In the genomic region with DNA sequence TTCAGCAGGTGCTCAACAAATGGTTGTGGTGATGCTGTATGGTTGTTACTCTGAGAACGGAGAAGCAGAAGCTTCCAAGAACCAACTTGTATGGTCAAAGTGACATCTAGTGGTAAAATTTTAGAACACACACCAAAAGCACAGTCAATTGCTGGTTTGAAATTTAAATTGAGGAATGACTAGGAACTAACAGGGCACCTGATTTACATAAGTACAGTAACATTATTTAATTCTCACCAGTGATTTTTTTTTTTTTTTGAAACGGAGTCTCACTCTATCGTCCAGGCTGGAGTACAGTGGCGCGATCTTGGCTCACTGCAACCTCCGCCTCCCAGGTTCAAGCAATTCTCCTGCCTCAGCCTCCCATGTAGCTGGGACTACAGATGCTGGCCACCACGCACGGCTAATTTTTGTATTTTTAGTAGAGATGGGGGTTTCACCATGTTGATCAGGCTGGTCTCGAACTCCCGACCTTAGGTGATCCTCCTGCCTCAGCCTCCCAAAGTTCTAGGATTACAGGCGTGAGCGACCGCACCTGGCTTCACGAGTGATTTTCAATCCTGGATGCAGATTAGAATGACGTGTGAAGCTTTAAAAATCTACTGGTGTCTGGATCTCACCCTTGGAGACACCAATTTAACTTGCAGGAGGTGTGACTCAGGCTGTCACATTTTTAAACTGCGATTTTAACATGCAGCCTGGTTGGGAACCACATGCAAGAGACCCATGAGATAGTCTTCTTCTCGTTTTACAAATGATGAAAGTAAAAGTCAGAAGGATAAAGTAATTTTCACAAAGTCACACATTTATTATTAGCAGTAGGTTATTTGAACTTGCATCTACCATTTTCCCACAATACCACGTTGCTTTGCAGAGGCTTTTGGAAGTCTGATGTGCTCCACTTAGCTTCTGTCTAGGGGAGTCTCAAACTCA, we compare ENCODE assay signal across 8 cellular contexts. TPM values are rescaled to one million over a fixed set of nuclear protein-coding genes. Genes with fewer than 3 reads are reported as not detected.
A peak's percentile ranks its signal among the peaks of the same experiment; 100 is the strongest.
DNase-seq lines count a peak whose midpoint lies in the region; ATAC-seq, FAIRE-seq and TF ChIP-seq lines count a peak whose summit lies in the region.

No MANE protein-coding gene starts in this region.

- peak; percentile 28 for DNase-seq in BE2C
- peak; percentile 41 for DNase-seq in GM19238 (ENCODE audit: insufficient read length, low spot score)
- peak; percentile 64 to 82 for DNase-seq in NCI-H2081 (lab: John Stamatoyannopoulos, UW)
- peak in 1 of 2 donors; percentile 66 for DNase-seq in frontal cortex (ENCODE audit: low spot score in 2 of 2)
- no peak for DNase-seq in posterior cingulate gyrus

- intact Hi-C loops in posterior cingulate gyrus (cut with DNase I) = loop anchor here (1.0 to 5.0 kb wide), 2 partner anchors 177 to 300 kb away; no protein-coding TSS in a partner anchor

- H3K4me3 ChIP-seq in BE2C (ENCODE audit: low read depth, low read length) (no peak overlapping the region), parathyroid adenoma (ENCODE audit: low read depth, low read length) (no peak overlapping the region)

- H3K9me3 ChIP-seq in BE2C = no peaks in the 10 kb centered on the region
- no peaks in the 10 kb centered on the region for H3K9me3 ChIP-seq in parathyroid adenoma (ENCODE audit: control insufficient read depth, low read length)

- H3K4me2 ChIP-seq in parathyroid adenoma (ENCODE audit: low read length) = no peak overlapping the region

- no peak overlapping the region for H3K9ac ChIP-seq in parathyroid adenoma

- TF ChIP-seq CTCF in BE2C (IDR thresholded peaks at IDR 0.05; ENCODE audit: low read depth, low read length) (peak; percentile 75), parathyroid adenoma (IDR thresholded peaks at IDR 0.05) (peak; percentile 74)

- H3K36me3 ChIP-seq in BE2C (no peaks in the 10 kb centered on the region), parathyroid adenoma (ENCODE audit: control insufficient read depth, insufficient read depth, low read length) (no peaks in the 10 kb centered on the region)

- no peak overlapping the region for H2AFZ ChIP-seq in parathyroid adenoma

- ATAC-seq in HG03460 (IDR thresholded peaks at IDR 0.05; ENCODE audit: unreplicated experiment) = no peak

- no peak overlapping the region for H3K27ac ChIP-seq in parathyroid adenoma

- H3K4me1 ChIP-seq in BE2C (peaks cover 10% of the 10 kb centered on the region), parathyroid adenoma (no peaks in the 10 kb centered on the region)

- FAIRE-seq in TTC549 (lab: Jason Lieb, UNC) = peak; percentile 81
- peak; percentile 51 for FAIRE-seq in frontal cortex (lab: Jason Lieb, UNC)

- H3K27me3 ChIP-seq in BE2C (no peaks in the 10 kb centered on the region), parathyroid adenoma (ENCODE audit: control insufficient read depth, insufficient read depth, low read length) (no peaks in the 10 kb centered on the region)

- no peaks in the 10 kb centered on the region for H3K79me2 ChIP-seq in parathyroid adenoma

RNA-seq across cellular contexts. Expression of a gene that starts 14.1 kb away (rescaled TPM):
- 66.6 TPM for polyA plus RNA-seq in BE2C (2012; ENCODE audit: insufficient read depth, insufficient read length, low read depth)
- total RNA-seq in frontal cortex = 13.5 TPM

RNA-seq across cellular contexts. Expression of a gene that starts 18.3 kb away (rescaled TPM):
- 17.7 TPM for polyA plus RNA-seq in BE2C (2012; ENCODE audit: insufficient read depth, insufficient read length, low read depth)
- 27.7 TPM for total RNA-seq in frontal cortex

Comparison
In these comparisons a context has a peak if more than half of its experiments do, and no peak if none do; other contexts are left out.
1. DNase-seq: peak in BE2C (single experiment), GM19238 (single experiment) and NCI-H2081 (2 of 2); none in posterior cingulate gyrus (0 of 10).